ENCODE assay signal across 8 cellular contexts in the genomic region with DNA sequence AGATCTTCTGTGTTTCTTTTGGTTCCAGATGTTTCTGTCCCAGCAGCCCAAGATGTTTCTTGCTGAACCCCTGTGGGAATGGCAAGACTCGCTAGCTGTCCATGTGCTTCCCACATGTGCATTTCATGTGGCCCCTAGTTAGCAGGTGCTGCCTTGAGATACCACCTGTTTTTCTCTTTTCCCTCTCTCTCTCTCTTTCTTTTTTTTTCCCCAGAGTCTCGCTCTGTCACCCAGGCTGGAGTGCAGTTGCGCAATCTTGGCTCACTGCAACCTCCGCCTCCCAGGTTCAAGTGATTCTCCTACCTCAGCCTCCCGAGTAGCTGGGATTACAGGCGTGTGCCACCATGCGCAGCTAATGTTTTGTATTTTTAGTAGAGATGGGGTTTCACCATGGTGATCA. TPM values are rescaled to one million over a fixed set of nuclear protein-coding genes. Genes with fewer than 3 reads are reported as not detected.
A peak's percentile ranks its signal among the peaks of the same experiment; 100 is the strongest.
DNase-seq lines count a peak whose midpoint lies in the region; ATAC-seq, FAIRE-seq and TF ChIP-seq lines count a peak whose summit lies in the region.
"Not testable (repeated sequence)": the region's sequence is repeated elsewhere in the genome, so short reads cannot be mapped to it uniquely, and the experiment has no call there.
"Had no signal": no experiment of that assay in that cellular context is flagged by ENCODE, and none has a peak within 500 bp of the region (broad histone marks: within the 10 kb centered on the region; RNA-seq: fewer than 3 reads in every experiment).

No MANE protein-coding gene starts in this region.

- not testable (repeated sequence) for H3K4me3 ChIP-seq in NB4 (ENCODE audit: low read depth, low read length); H1 (ENCODE audit: extremely low read depth in 1 of 4, insufficient read depth in 2 of 4, low read depth in 3 of 4, low read length in 4 of 4)

- not testable (repeated sequence) for H3K9me3 ChIP-seq in H1 (ENCODE audit: insufficient read depth in 2 of 2, low read depth in 1 of 2, low read length in 1 of 2)

- peaks cover 6 to 12% of the 10 kb centered on the region in 2 donors for H3K36me3 Mint-ChIP-seq in CD14-positive monocyte
- not testable (repeated sequence) for H3K36me3 Mint-ChIP-seq in activated CD8-positive, alpha-beta memory T cell treated with anti-CD3 and anti-CD28 coated beads, Interleukin-2, amount 10 ng/mL, durations not matched to agents 7 days and 5 days; activated naive CD4-positive, alpha-beta T cell treated with anti-CD3 and anti-CD28 coated beads, Interleukin-2, amount 50 U/mL, for 24 hours; stimulated activated memory B cell treated with anti-CD40 and anti-IgM and Interleukin-4, amounts not matched to agents 10 μg/mL and 1 μg/mL and 100 μg/mL, for 72 hours

- not testable (repeated sequence) for H3K56ac ChIP-seq in H1 (replicated peaks; ENCODE audit: insufficient read length, low read depth, low read length)

- DNase-seq in CD14-positive monocyte (ENCODE audit: low spot score); H1 (ENCODE audit: low read depth in 1 of 2, low spot score in 2 of 2): not testable (repeated sequence)
- peak; percentile 46 for DNase-seq in NB4 (ENCODE audit: low read depth)
- peak; percentile 25 for DNase-seq in activated CD8-positive, alpha-beta memory T cell treated with anti-CD3 and anti-CD28 coated beads, Interleukin-2, amount 10 ng/mL, durations not matched to agents 7 days and 5 days

- WGBS in H1 (ENCODE audit: extremely low coverage in 1 of 2, insufficient coverage in 1 of 2, insufficient read length in 1 of 2, insufficient replicate concordance in 2 of 2, low coverage in 1 of 2, low lambda C conversion rate in 2 of 2, missing lambda C conversion rate in 1 of 2), 2 experiments: 95% methylated on average over 4 of the region's 7 CpGs; no CpG with 5 or more reads in 1 of the 2 experiments

- ATAC-seq in activated CD8-positive, alpha-beta memory T cell treated with anti-CD3 and anti-CD28 coated beads, Interleukin-2, amount 10 ng/mL, durations not matched to agents 7 days and 5 days; stimulated activated memory B cell treated with anti-CD40 and anti-IgM and Interleukin-4, amounts not matched to agents 10 μg/mL and 1 μg/mL and 100 μg/mL, for 72 hours: not testable (repeated sequence)

- not testable (repeated sequence) for H2BK15ac ChIP-seq in H1 (ENCODE audit: low read length)

- not testable (repeated sequence) for H3K14ac ChIP-seq in H1 (ENCODE audit: insufficient read length)

- not testable (repeated sequence) for H2AFZ ChIP-seq in H1 (ENCODE audit: low read length)

- H3K4me2 ChIP-seq in H1 (ENCODE audit: insufficient read depth in 1 of 2, low read depth in 2 of 2, low read length in 2 of 2): not testable (repeated sequence)

- POLR2A ChIA-PET in H1 (lab: Charles Lee; ENCODE audit: partially characterized antibody): not testable (repeated sequence)

- H3K79me1 ChIP-seq in H1 (ENCODE audit: low read depth, low read length): not testable (repeated sequence)

- H3K4me3 Mint-ChIP-seq in CD14-positive monocyte; activated CD8-positive, alpha-beta memory T cell treated with anti-CD3 and anti-CD28 coated beads, Interleukin-2, amount 10 ng/mL, durations not matched to agents 7 days and 5 days; activated naive CD4-positive, alpha-beta T cell treated with anti-CD3 and anti-CD28 coated beads, Interleukin-2, amount 50 U/mL, for 24 hours; stimulated activated memory B cell treated with anti-CD40 and anti-IgM and Interleukin-4, amounts not matched to agents 10 μg/mL and 1 μg/mL and 100 μg/mL, for 72 hours: not testable (repeated sequence)

- H3K18ac ChIP-seq in H1 (ENCODE audit: extremely low read depth, low read length): not testable (repeated sequence)

- not testable (repeated sequence) for FAIRE-seq in H1 (lab: Jason Lieb, UNC)

- not testable (repeated sequence) for H3K27ac ChIP-seq in H1 (ENCODE audit: low read depth, low read length)

- not testable (repeated sequence) for H2AK5ac ChIP-seq in H1 (ENCODE audit: low read depth, low read length)

- intact Hi-C loops in CD14-positive monocyte (cut with micrococcal nuclease): not testable (repeated sequence)

- TF ChIP-seq RAD21 in H1 (IDR thresholded peaks at IDR 0.05 in 1 of 2, conservative IDR thresholded peaks at IDR 0.05 in 1 of 2; ENCODE audit: low read depth in 2 of 2, low read length in 2 of 2): not testable (repeated sequence)

- not testable (repeated sequence) for TF ChIP-seq POLR2A in NB4 (IDR thresholded peaks at IDR 0.05; ENCODE audit: extremely low read depth, insufficient read length); H1 (IDR thresholded peaks at IDR 0.05; ENCODE audit: control extremely low read depth in 1 of 2, low read depth in 2 of 2, low read length in 2 of 2)

- H2BK5ac ChIP-seq in H1 (ENCODE audit: low read depth, low read length): not testable (repeated sequence)

- TF ChIP-seq CTCF in CD14-positive monocyte (IDR thresholded peaks at IDR 0.05); NB4 (IDR thresholded peaks at IDR 0.05; ENCODE audit: low read depth, low read length); H1 (IDR thresholded peaks at IDR 0.05; ENCODE audit: control extremely low read depth in 1 of 3, insufficient read depth in 1 of 3, low read depth in 1 of 3, low read length in 3 of 3): not testable (repeated sequence)

- H2BK20ac ChIP-seq in H1 (ENCODE audit: low read length): not testable (repeated sequence)

- H2BK120ac ChIP-seq in H1 (replicated peaks; ENCODE audit: low read depth, low read length): not testable (repeated sequence)

- not testable (repeated sequence) for H3K4ac ChIP-seq in H1 (replicated peaks; ENCODE audit: insufficient read length, low read depth, low read length)

- peaks cover 87% of the 10 kb centered on the region for H3K4me1 Mint-ChIP-seq in CD14-positive monocyte
- not testable (repeated sequence) for H3K4me1 Mint-ChIP-seq in activated CD8-positive, alpha-beta memory T cell treated with anti-CD3 and anti-CD28 coated beads, Interleukin-2, amount 10 ng/mL, durations not matched to agents 7 days and 5 days; activated naive CD4-positive, alpha-beta T cell treated with anti-CD3 and anti-CD28 coated beads, Interleukin-2, amount 50 U/mL, for 24 hours
- H3K4me1 Mint-ChIP-seq in stimulated activated memory B cell treated with anti-CD40 and anti-IgM and Interleukin-4, amounts not matched to agents 10 μg/mL and 1 μg/mL and 100 μg/mL, for 72 hours: peaks cover 77% of the 10 kb centered on the region

- H3K36me3 ChIP-seq in H1 (ENCODE audit: control insufficient read depth in 2 of 4, insufficient read depth in 4 of 4, low read length in 3 of 4): not testable (repeated sequence)

- not testable (repeated sequence) for H2BK12ac ChIP-seq in H1 (ENCODE audit: low read depth, low read length)

- H3K9me3 Mint-ChIP-seq in CD14-positive monocyte; activated CD8-positive, alpha-beta memory T cell treated with anti-CD3 and anti-CD28 coated beads, Interleukin-2, amount 10 ng/mL, durations not matched to agents 7 days and 5 days (ENCODE audit: low read depth); activated naive CD4-positive, alpha-beta T cell treated with anti-CD3 and anti-CD28 coated beads, Interleukin-2, amount 50 U/mL, for 24 hours; stimulated activated memory B cell treated with anti-CD40 and anti-IgM and Interleukin-4, amounts not matched to agents 10 μg/mL and 1 μg/mL and 100 μg/mL, for 72 hours: not testable (repeated sequence)

- H3K79me2 ChIP-seq in H1 (ENCODE audit: control insufficient read depth in 1 of 2, insufficient read depth in 2 of 2, low read length in 2 of 2): not testable (repeated sequence)

- not testable (repeated sequence) for H4K5ac ChIP-seq in H1 (ENCODE audit: insufficient read length, low read depth, low read length)

- H4K20me1 ChIP-seq in H1 (replicated peaks in 1 of 2; ENCODE audit: control insufficient read depth in 1 of 2, insufficient read depth in 2 of 2, low read length in 2 of 2): not testable (repeated sequence)

- not testable (repeated sequence) for H3K27me3 ChIP-seq in H1 (replicated peaks in 1 of 4; ENCODE audit: control insufficient read depth in 3 of 4, extremely low read depth in 1 of 4, insufficient read depth in 3 of 4, low read length in 3 of 4)

- H3K4me1 ChIP-seq in H1 (replicated peaks in 1 of 4; ENCODE audit: control insufficient read depth in 3 of 4, insufficient read depth in 4 of 4, low read length in 3 of 4): not testable (repeated sequence)

- not testable (repeated sequence) for H3K9ac ChIP-seq in H1 (replicated peaks in 1 of 4; ENCODE audit: extremely low read depth in 1 of 4, low read depth in 3 of 4, low read length in 3 of 4)

- not testable (repeated sequence) for H3K23me2 ChIP-seq in H1 (ENCODE audit: low read depth, low read length)

- not testable (repeated sequence) for H3K27me3 Mint-ChIP-seq in CD14-positive monocyte (ENCODE audit: low read depth in 3 of 3); activated CD8-positive, alpha-beta memory T cell treated with anti-CD3 and anti-CD28 coated beads, Interleukin-2, amount 10 ng/mL, durations not matched to agents 7 days and 5 days; activated naive CD4-positive, alpha-beta T cell treated with anti-CD3 and anti-CD28 coated beads, Interleukin-2, amount 50 U/mL, for 24 hours; stimulated activated memory B cell treated with anti-CD40 and anti-IgM and Interleukin-4, amounts not matched to agents 10 μg/mL and 1 μg/mL and 100 μg/mL, for 72 hours

- not testable (repeated sequence) for TF ChIP-seq EP300 in H1 (IDR thresholded peaks at IDR 0.05; ENCODE audit: borderline replicate concordance in 1 of 2, low read depth in 2 of 2, low read length in 2 of 2)

- H3K23ac ChIP-seq in H1 (ENCODE audit: insufficient read length): not testable (repeated sequence)

- H3K27ac Mint-ChIP-seq in CD14-positive monocyte: peak overlapping the region in 6 of 7 donors; percentile 37 to 78 (median 62)
- not testable (repeated sequence) for H3K27ac Mint-ChIP-seq in activated CD8-positive, alpha-beta memory T cell treated with anti-CD3 and anti-CD28 coated beads, Interleukin-2, amount 10 ng/mL, durations not matched to agents 7 days and 5 days
- peak overlapping the region; percentile 51 for H3K27ac Mint-ChIP-seq in activated naive CD4-positive, alpha-beta T cell treated with anti-CD3 and anti-CD28 coated beads, Interleukin-2, amount 50 U/mL, for 24 hours
- H3K27ac Mint-ChIP-seq in stimulated activated memory B cell treated with anti-CD40 and anti-IgM and Interleukin-4, amounts not matched to agents 10 μg/mL and 1 μg/mL and 100 μg/mL, for 72 hours: peak overlapping the region; percentile 61

- not testable (repeated sequence) for H4K91ac ChIP-seq in H1 (replicated peaks; ENCODE audit: insufficient read length, low read length)

- CTCF ChIA-PET in activated CD8-positive, alpha-beta memory T cell treated with anti-CD3 and anti-CD28 coated beads, Interleukin-2, amount 10 ng/mL, durations not matched to agents 7 days and 5 days (lab: Charles Lee): interaction anchor here (1.5 kb wide), 1 partner anchor 39 kb away, joined by 3 read pairs; no protein-coding TSS in a partner anchor
- CTCF ChIA-PET in H1 (lab: Charles Lee; ENCODE audit: partially characterized antibody): interaction anchor here (0.9 kb wide), 1 partner anchor 43 kb away, joined by 3 read pairs; no protein-coding TSS in a partner anchor

- H4K8ac ChIP-seq in H1 (ENCODE audit: extremely low read depth, insufficient read depth, low read length): not testable (repeated sequence)

RNA-seq across cellular contexts. Expression of a gene that starts 40.4 kb away (rescaled TPM):
- 100 to 1,000 TPM; 157 to 187 TPM for polyA plus RNA-seq in CD14-positive monocyte
- 10 to 100 TPM in 1 of 2 experiments, 1 to 10 TPM in 1; 8.4 to 11.1 TPM for total RNA-seq in activated CD8-positive, alpha-beta memory T cell treated with anti-CD3 and anti-CD28 coated beads, Interleukin-2, amount 10 ng/mL, durations not matched to agents 7 days and 5 days
- 0.96 and 2.0 TPM in 2 replicates for total RNA-seq in H1 (2021; fragmentation: NEBNext Ultra II Directional; extraction: Animal tissue kit (Norgen Biotek cat#: 25700))
- polyA plus RNA-seq in H1 (2011; rRNA removed): 0.35 and 0.72 TPM in 2 replicates
- polyA plus RNA-seq in H1 (2011; cell fraction: cytosol; rRNA removed): 0.54 TPM
- polyA plus RNA-seq in H1 (2011; cell fraction: nucleus; rRNA removed): 0.80 TPM
- polyA plus RNA-seq in H1 (2012, experiment 1 of 2): 0.37 to 0.72 TPM (median 0.53 TPM) in 4 replicates
- 0.12 TPM for polyA plus RNA-seq in H1 (2012, experiment 2 of 2)
- polyA plus RNA-seq in H1 (2013, experiment 1 of 2): 0.34 TPM
- polyA plus RNA-seq in H1 (2013, experiment 2 of 2): 0.37 TPM
- 0.88 and 1.3 TPM in 2 replicates for polyA minus RNA-seq in H1 (2011; rRNA and poly(A)+ RNA removed)
- not detected for polyA minus RNA-seq in H1 (2011; cell fraction: cytosol; rRNA and poly(A)+ RNA removed)
- 0.30 TPM for polyA minus RNA-seq in H1 (2011; cell fraction: nucleus; rRNA and poly(A)+ RNA removed)
- total RNA-seq: Daoy, HFFc6 had no signal

RNA-seq across cellular contexts. Expression of a gene that starts 59.1 kb away (rescaled TPM):
- 1,000 to 10,000 TPM; 1,132 to 1,312 TPM for polyA plus RNA-seq in CD14-positive monocyte
- 100 to 1,000 TPM; 422 to 473 TPM for total RNA-seq in activated CD8-positive, alpha-beta memory T cell treated with anti-CD3 and anti-CD28 coated beads, Interleukin-2, amount 10 ng/mL, durations not matched to agents 7 days and 5 days
- 496 and 507 TPM in 2 replicates for total RNA-seq in H1 (2021; fragmentation: NEBNext Ultra II Directional; extraction: Animal tissue kit (Norgen Biotek cat#: 25700))
- polyA plus RNA-seq in H1 (2011; rRNA removed): 693 and 707 TPM in 2 replicates
- 932 TPM for polyA plus RNA-seq in H1 (2011; cell fraction: cytosol; rRNA removed)
- 683 TPM for polyA plus RNA-seq in H1 (2011; cell fraction: nucleus; rRNA removed)
- 451 to 785 TPM (median 705 TPM) in 4 replicates for polyA plus RNA-seq in H1 (2012, experiment 1 of 2)
- polyA plus RNA-seq in H1 (2012, experiment 2 of 2): 672 TPM
- 1,101 TPM for polyA plus RNA-seq in H1 (2013, experiment 1 of 2)
- 1,112 TPM for polyA plus RNA-seq in H1 (2013, experiment 2 of 2)
- 205 and 258 TPM in 2 replicates for polyA minus RNA-seq in H1 (2011; rRNA and poly(A)+ RNA removed)
- 116 TPM for polyA minus RNA-seq in H1 (2011; cell fraction: cytosol; rRNA and poly(A)+ RNA removed)
- polyA minus RNA-seq in H1 (2011; cell fraction: nucleus; rRNA and poly(A)+ RNA removed): 127 TPM

RNA-seq across cellular contexts. Expression of a gene that starts 59.2 kb away (rescaled TPM):
- polyA plus RNA-seq in CD14-positive monocyte (10 to 100 TPM; 28.2 to 30.0 TPM), H1 (2011; rRNA removed) (64.0 and 69.7 TPM in 2 replicates)
- total RNA-seq in activated CD8-positive, alpha-beta memory T cell treated with anti-CD3 and anti-CD28 coated beads, Interleukin-2, amount 10 ng/mL, durations not matched to agents 7 days and 5 days: 10 to 100 TPM; 32.2 to 33.9 TPM
- total RNA-seq in H1 (2021; fragmentation: NEBNext Ultra II Directional; extraction: Animal tissue kit (Norgen Biotek cat#: 25700)): 47.9 and 52.2 TPM in 2 replicates
- polyA plus RNA-seq in H1 (2011; cell fraction: cytosol; rRNA removed): 60.0 TPM
- 79.9 TPM for polyA plus RNA-seq in H1 (2011; cell fraction: nucleus; rRNA removed)
- 29.4 to 44.5 TPM (median 41.7 TPM) in 4 replicates for polyA plus RNA-seq in H1 (2012, experiment 1 of 2)
- 39.1 TPM for polyA plus RNA-seq in H1 (2012, experiment 2 of 2)
- polyA plus RNA-seq in H1 (2013, experiment 1 of 2): 33.5 TPM
- 31.9 TPM for polyA plus RNA-seq in H1 (2013, experiment 2 of 2)
- 64.3 and 73.2 TPM in 2 replicates for polyA minus RNA-seq in H1 (2011; rRNA and poly(A)+ RNA removed)
- 61.1 TPM for polyA minus RNA-seq in H1 (2011; cell fraction: cytosol; rRNA and poly(A)+ RNA removed)
- 38.0 TPM for polyA minus RNA-seq in H1 (2011; cell fraction: nucleus; rRNA and poly(A)+ RNA removed)
